ENCODE assay signal across 9 cellular contexts in the genomic region with DNA sequence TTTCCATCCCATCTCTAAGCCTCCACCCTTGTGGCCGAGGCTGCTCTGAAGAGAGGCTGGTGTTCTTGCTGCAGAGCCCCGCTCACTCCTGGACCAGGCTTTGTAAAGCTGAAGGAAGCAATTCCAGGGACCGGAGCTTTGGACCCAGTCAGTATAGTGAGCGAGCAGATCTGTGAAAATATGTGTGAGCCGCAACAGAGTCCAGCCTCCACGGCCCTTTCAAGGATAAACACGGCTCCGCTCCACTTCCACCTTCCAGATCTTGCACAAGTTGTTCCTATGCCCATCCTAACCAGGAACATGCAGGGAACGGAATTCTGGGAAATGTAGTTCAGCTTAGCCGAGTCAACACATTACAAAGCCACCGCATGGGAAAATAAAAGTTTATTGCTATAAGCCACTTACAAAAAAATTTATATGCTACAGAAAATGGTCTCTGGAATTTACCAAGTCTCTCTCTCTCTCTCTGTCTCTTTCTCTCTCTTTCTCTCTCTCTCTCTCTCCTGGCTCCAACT.
DNase-seq lines count a peak whose midpoint lies in the region; TF ChIP-seq lines count a peak whose summit lies in the region.
"Had no signal": no experiment of that assay in that cellular context is flagged by ENCODE, and none has a peak within 500 bp of the region (broad histone marks: within the 10 kb centered on the region; RNA-seq: fewer than 3 reads in every experiment).

No MANE protein-coding gene starts in this region.

- peak overlapping the region; percentile 25 to 73 (median 67) for H3K27ac Mint-ChIP-seq in nephron
- H3K27ac Mint-ChIP-seq: activated B cell treated with CpG ODN at 0.5 μM for 24 hours had no signal

- H3K4me1 Mint-ChIP-seq in nephron: no peaks in the 10 kb centered on the region
- H3K4me1 Mint-ChIP-seq: activated B cell treated with CpG ODN at 0.5 μM for 24 hours had no signal

- no peaks in the 10 kb centered on the region for H3K36me3 Mint-ChIP-seq in nephron (ENCODE audit: low read depth)

- peak overlapping the region; percentile 46 for H3K4me3 ChIP-seq in fibroblast of the aortic adventitia (ENCODE audit: low read depth, low read length)

- peak overlapping the region; percentile 75 to 83 (median 82) for H3K4me3 Mint-ChIP-seq in nephron
- H3K4me3 Mint-ChIP-seq: activated B cell treated with CpG ODN at 0.5 μM for 24 hours had no signal

- H3K9me3 Mint-ChIP-seq in nephron: peaks cover 6% of the 10 kb centered on the region
- H3K9me3 Mint-ChIP-seq: activated B cell treated with CpG ODN at 0.5 μM for 24 hours had no signal

- peak; percentile 69 for DNase-seq in HT1080 (ENCODE audit: low read depth)
- DNase-seq in SW480 (ENCODE audit: low spot score): peak; percentile 53
- peak; percentile 79 for DNase-seq in fibroblast of the aortic adventitia (ENCODE audit: low read depth)
- no peak for DNase-seq in SKM-1 (lab: John Stamatoyannopoulos, UW; ENCODE audit: unreplicated experiment)
- no peak for DNase-seq in NCI-H1436 treated with DMSO at 0.1 percent for 48 hours (lab: John Stamatoyannopoulos, UW)
- no peak for DNase-seq in stimulated activated CD4-positive, alpha-beta T cell treated with anti-CD3 and anti-CD28 coated beads, Interleukin-12 subunit alpha, Interleukin-12 subunit beta, amount 100 ng/mL, for 4 hours
- no peak for DNase-seq in cortex of kidney (lab: John Stamatoyannopoulos, UW)
- DNase-seq: activated B cell treated with CpG ODN at 0.5 μM for 24 hours had no signal

- no peaks in the 10 kb centered on the region for H3K27me3 Mint-ChIP-seq in nephron (ENCODE audit: low read depth)

- TF ChIP-seq CTCF in fibroblast of the aortic adventitia (IDR thresholded peaks at IDR 0.05; ENCODE audit: insufficient read depth, low read length): no peak
- no peak for TF ChIP-seq CTCF in nephron (IDR thresholded peaks at IDR 0.05; ENCODE audit: unreplicated experiment in 3 of 3)

Comparison
In these comparisons a context has a peak if more than half of its experiments do, and no peak if none do; other contexts are left out.
1. DNase-seq: peak in HT1080 (single experiment), SW480 (single experiment) and fibroblast of the aortic adventitia (single experiment); none in SKM-1 (single experiment), NCI-H1436 treated with DMSO at 0.1 percent for 48 hours (single experiment), stimulated activated CD4-positive, alpha-beta T cell treated with anti-CD3 and anti-CD28 coated beads, Interleukin-12 subunit alpha, Interleukin-12 subunit beta, amount 100 ng/mL, for 4 hours (single experiment) and cortex of kidney (single experiment).